Comparison of ENCODE assay signal across 20 cellular contexts in genomic region chr20:50722466-50723155, GRCh38. TPM values are rescaled to one million over a fixed set of nuclear protein-coding genes. Genes with fewer than 3 reads are reported as not detected.
DNase-seq lines count a peak whose midpoint lies in the region; ATAC-seq and TF ChIP-seq lines count a peak whose summit lies in the region.
"Had no signal": no experiment of that assay in that cellular context is flagged by ENCODE, and none has a peak within 500 bp of the region (broad histone marks: within the 10 kb centered on the region; RNA-seq: fewer than 3 reads in every experiment).

No MANE protein-coding gene starts in this region.

- H2BK5ac ChIP-seq in neuronal stem cell (ENCODE audit: low read length) = no peak overlapping the region

- CTCF ChIA-PET in CD4-positive, alpha-beta T cell (lab: Charles Lee) = no interaction called here

- DNase-seq in SKM-1 treated with dmso at 0.1 percent for 144 hours (lab: John Stamatoyannopoulos, UW; ENCODE audit: unreplicated experiment) (peak; percentile 17), SKM-1 (lab: John Stamatoyannopoulos, UW; ENCODE audit: unreplicated experiment) (no peak), adrenal gland (peak in 1 of 7 donors; percentile 35), neuronal stem cell (ENCODE audit: low spot score) (no peak), tibial artery (peak in 1 of 2 donors; percentile 42)
- no peak for DNase-seq in CD4-positive, alpha-beta T cell
- DNase-seq: activated CD8-positive, alpha-beta T cell treated with anti-CD3 and anti-CD28 coated beads for 36 hours; DMS53; effector CD8-positive, alpha-beta T cell; NCI-H146; occipital lobe had no signal

- peak overlapping the region; percentile 11 for H2AFZ ChIP-seq in neuronal stem cell (ENCODE audit: low read length)

- H3K36me3 ChIP-seq in adrenal gland (replicated peaks in 1 of 2) (no peaks in the 10 kb centered on the region), neuronal stem cell (replicated peaks in 1 of 2; ENCODE audit: control insufficient read depth in 2 of 2, insufficient read depth in 2 of 2, low read length in 2 of 2) (no peaks in the 10 kb centered on the region), tibial artery (no peaks in the 10 kb centered on the region)
- H3K36me3 ChIP-seq: BLaER1 treated with 17β-estradiol and CSF1 and Interleukin-3, amounts not matched to agents 10 nM and 100 nM; cardiac muscle cell; HAP-1; thyroid gland had no signal

- H3K4me3 ChIP-seq in adrenal gland (no peak overlapping the region), neuronal stem cell (ENCODE audit: low read length in 2 of 2) (no peak overlapping the region), tibial artery (no peak overlapping the region)
- H3K4me3 ChIP-seq: BLaER1 treated with 17β-estradiol and CSF1 and Interleukin-3, amounts not matched to agents 10 nM and 100 nM; cardiac muscle cell; HAP-1; skin epidermis; thyroid gland had no signal

- intact Hi-C loops in adrenal gland (cut with DNase I) (no loop called here), tibial artery (cut with DNase I; ENCODE audit: low total_unique reads) (no loop called here)
- intact Hi-C loops in CD4-positive, alpha-beta T cell (cut with DNase I, micrococcal nuclease) = no loop called here

- no peaks in the 10 kb centered on the region for H3K9me3 Mint-ChIP-seq in CD4-positive, alpha-beta T cell
- H3K9me3 Mint-ChIP-seq: activated CD8-positive, alpha-beta T cell treated with anti-CD3 and anti-CD28 coated beads for 36 hours; T-helper 1 cell treated with Interleukin-12 subunit alpha and Interleukin-12 subunit beta and Interleukin-4 antibody, amounts not matched to agents 30 μg/mL and 1 μg/mL, for 36 hours had no signal

- H3K9me3 ChIP-seq in adrenal gland (replicated peaks in 1 of 3) (no peaks in the 10 kb centered on the region), neuronal stem cell (replicated peaks in 1 of 2; ENCODE audit: control insufficient read depth in 2 of 2, insufficient read depth in 1 of 2, low read depth in 1 of 2, low read length in 2 of 2) (no peaks in the 10 kb centered on the region), tibial artery (no peaks in the 10 kb centered on the region)
- H3K9me3 ChIP-seq in CD4-positive, alpha-beta T cell (ENCODE audit: control insufficient read depth, low read length) = no peaks in the 10 kb centered on the region
- H3K9me3 ChIP-seq: BLaER1 treated with 17β-estradiol and CSF1 and Interleukin-3, amounts not matched to agents 10 nM and 100 nM; thyroid gland had no signal

- H2BK15ac ChIP-seq in neuronal stem cell (ENCODE audit: low read length) = no peak overlapping the region

- H3K9ac ChIP-seq in neuronal stem cell (ENCODE audit: low read depth, low read length, poor library complexity) = no peak overlapping the region
- H3K9ac ChIP-seq: BLaER1 treated with 17β-estradiol and CSF1 and Interleukin-3, amounts not matched to agents 10 nM and 100 nM had no signal

- no peak overlapping the region for H2AK5ac ChIP-seq in neuronal stem cell (ENCODE audit: low read depth, low read length)

- H3K14ac ChIP-seq in neuronal stem cell (ENCODE audit: low read length) = no peak overlapping the region

- TF ChIP-seq POLR2A in adrenal gland (IDR thresholded peaks at IDR 0.05) = no peak

- peak overlapping the region in 3 of 5 donors; percentile 0 to 42 (median 4) for H3K27ac ChIP-seq in adrenal gland
- H3K27ac ChIP-seq in neuronal stem cell (replicated peaks; ENCODE audit: low read length) = no peak overlapping the region
- H3K27ac ChIP-seq in tibial artery = peak overlapping the region; percentile 82 to 88
- H3K27ac ChIP-seq in CD4-positive, alpha-beta T cell (ENCODE audit: low read depth, low read length) = no peak overlapping the region
- H3K27ac ChIP-seq: cardiac muscle cell, skin epidermis, thyroid gland had no signal

- H3K18ac ChIP-seq in neuronal stem cell (ENCODE audit: low read length) = no peak overlapping the region

- TF ChIP-seq CTCF in adrenal gland (IDR thresholded peaks at IDR 0.05) = no peak
- TF ChIP-seq CTCF in tibial artery (IDR thresholded peaks at IDR 0.05) = no peak
- no peak for TF ChIP-seq CTCF in CD4-positive, alpha-beta T cell (IDR thresholded peaks at IDR 0.05)

- 89 to 94% (median 90%) methylated on average over 8 to 9 of the region's 9 CpGs for WGBS in adrenal gland, 4 donors
- no CpG with 5 or more reads among the region's 9 CpGs for WGBS in neuronal stem cell (ENCODE audit: extremely low coverage in 2 of 2, insufficient read length in 2 of 2, insufficient replicate concordance in 1 of 2), 2 donors

- H2BK120ac ChIP-seq in neuronal stem cell (ENCODE audit: low read depth, low read length) = no peak overlapping the region

- no peaks in the 10 kb centered on the region for H3K4me1 Mint-ChIP-seq in CD4-positive, alpha-beta T cell (ENCODE audit: low read depth)

- H2BK12ac ChIP-seq in neuronal stem cell (ENCODE audit: low read length) = no peak overlapping the region

- POLR2A ChIA-PET in CD4-positive, alpha-beta T cell (lab: Charles Lee) = no interaction called here

- no peak overlapping the region for H4K8ac ChIP-seq in neuronal stem cell (ENCODE audit: low read depth, low read length)

- no peak overlapping the region for H3K4me2 ChIP-seq in neuronal stem cell (ENCODE audit: insufficient read depth, low read length, poor library complexity, severe bottlenecking)

- H4K91ac ChIP-seq in neuronal stem cell (ENCODE audit: low read depth, low read length, poor library complexity) = no peak overlapping the region

- no peak overlapping the region for H3K4me3 Mint-ChIP-seq in CD4-positive, alpha-beta T cell
- H3K4me3 Mint-ChIP-seq: activated CD8-positive, alpha-beta T cell treated with anti-CD3 and anti-CD28 coated beads for 36 hours; T-helper 1 cell treated with Interleukin-12 subunit alpha and Interleukin-12 subunit beta and Interleukin-4 antibody, amounts not matched to agents 30 μg/mL and 1 μg/mL, for 36 hours had no signal

- H3K23ac ChIP-seq in neuronal stem cell (ENCODE audit: low read depth, low read length, poor library complexity) = no peak overlapping the region

- H3K27ac Mint-ChIP-seq in CD4-positive, alpha-beta T cell = no peak overlapping the region
- H3K27ac Mint-ChIP-seq: activated CD8-positive, alpha-beta T cell treated with anti-CD3 and anti-CD28 coated beads for 36 hours; T-helper 1 cell treated with Interleukin-12 subunit alpha and Interleukin-12 subunit beta and Interleukin-4 antibody, amounts not matched to agents 30 μg/mL and 1 μg/mL, for 36 hours had no signal

- no peaks in the 10 kb centered on the region for H3K27me3 ChIP-seq in adrenal gland
- peaks cover 0 to 2% (median 0%) of the 10 kb centered on the region in 3 experiments for H3K27me3 ChIP-seq in neuronal stem cell (ENCODE audit: control insufficient read depth in 3 of 3, insufficient read depth in 3 of 3, low read depth in 1 of 3, low read length in 3 of 3)
- H3K27me3 ChIP-seq in tibial artery = no peaks in the 10 kb centered on the region
- H3K27me3 ChIP-seq in CD4-positive, alpha-beta T cell (ENCODE audit: control insufficient read depth, insufficient read depth, low read length) = no peaks in the 10 kb centered on the region
- H3K27me3 ChIP-seq: BLaER1 treated with 17β-estradiol and CSF1 and Interleukin-3, amounts not matched to agents 10 nM and 100 nM; cardiac muscle cell; thyroid gland had no signal

- H3K36me3 Mint-ChIP-seq in CD4-positive, alpha-beta T cell (ENCODE audit: low read depth) = no peaks in the 10 kb centered on the region

- H3K4me1 ChIP-seq in adrenal gland (replicated peaks in 1 of 2) (peaks cover 9 to 12% of the 10 kb centered on the region in 2 donors), neuronal stem cell (ENCODE audit: control insufficient read depth in 2 of 2, insufficient read depth in 1 of 2, low read depth in 1 of 2, low read length in 2 of 2) (peaks cover 9 to 10% of the 10 kb centered on the region in 2 donors), tibial artery (peaks cover 0 to 64% (median 28%) of the 10 kb centered on the region in 4 donors)

- H3K79me1 ChIP-seq in neuronal stem cell (ENCODE audit: low read depth, low read length) = no peaks in the 10 kb centered on the region

- no peaks in the 10 kb centered on the region for H3K27me3 Mint-ChIP-seq in CD4-positive, alpha-beta T cell
- H3K27me3 Mint-ChIP-seq: activated CD8-positive, alpha-beta T cell treated with anti-CD3 and anti-CD28 coated beads for 36 hours had no signal

- H3K4ac ChIP-seq in neuronal stem cell (ENCODE audit: low read length) = no peak overlapping the region

- no peak for ATAC-seq in GM19023 (IDR thresholded peaks at IDR 0.05; ENCODE audit: unreplicated experiment)
- no peak for ATAC-seq in HG03457 (IDR thresholded peaks at IDR 0.05; ENCODE audit: unreplicated experiment)
- no peak for ATAC-seq in CD4-positive, alpha-beta T cell (ENCODE audit: poor library complexity)
- ATAC-seq: activated CD8-positive, alpha-beta T cell treated with anti-CD3 and anti-CD28 coated beads for 36 hours had no signal

RNA-seq across cellular contexts. Expression of gene PARD6B, which starts 8.8 kb away (rescaled TPM):
- 10 to 100 TPM in 1 of 8 donors, 1 to 10 TPM in 7; 4.6 to 10.8 (median 6.5) TPM for total RNA-seq in adrenal gland
- 1 to 10 TPM; 1.1 to 2.4 (median 1.5) TPM for polyA plus RNA-seq in adrenal gland
- 9.2 TPM for polyA plus RNA-seq in neuronal stem cell (2013, experiment 1 of 2)
- 10.3 TPM for polyA plus RNA-seq in neuronal stem cell (2013, experiment 2 of 2)
- total RNA-seq in CD4-positive, alpha-beta T cell = 1 to 10 TPM; 5.6 to 8.2 TPM

RNA-seq across cellular contexts. Expression of gene RIPOR3, which starts 31.3 kb away (rescaled TPM):
- total RNA-seq in adrenal gland = 10 to 100 TPM; 10.6 to 69.9 (median 23.7) TPM
- polyA plus RNA-seq in adrenal gland = 100 to 1,000 TPM in 1 of 3 donors, 10 to 100 TPM in 1, 1 to 10 TPM in 1; 3.4 to 135 (median 37.7) TPM
- 2.5 TPM for polyA plus RNA-seq in neuronal stem cell (2013, experiment 1 of 2)
- polyA plus RNA-seq in neuronal stem cell (2013, experiment 2 of 2) = 2.3 TPM
- not detected for total RNA-seq in CD4-positive, alpha-beta T cell
- total RNA-seq: A172; activated CD8-positive, alpha-beta T cell treated with anti-CD3 and anti-CD28 coated beads for 36 hours had no signal

Comparison
In these comparisons a context has a peak if more than half of its experiments do, and no peak if none do; other contexts are left out.
1. H3K27ac ChIP-seq: peak in adrenal gland (3 of 5) and tibial artery (2 of 2); none in neuronal stem cell (single experiment) and CD4-positive, alpha-beta T cell (single experiment).
2. RNA of gene RIPOR3, which starts 31.3 kb away (total RNA-seq): 10.6 to 69.9 TPM in adrenal gland; not detected in CD4-positive, alpha-beta T cell; every median in the first group is over 10 times any median in the second.